19 cellular contexts compared by ENCODE assay signal in the genomic region with DNA sequence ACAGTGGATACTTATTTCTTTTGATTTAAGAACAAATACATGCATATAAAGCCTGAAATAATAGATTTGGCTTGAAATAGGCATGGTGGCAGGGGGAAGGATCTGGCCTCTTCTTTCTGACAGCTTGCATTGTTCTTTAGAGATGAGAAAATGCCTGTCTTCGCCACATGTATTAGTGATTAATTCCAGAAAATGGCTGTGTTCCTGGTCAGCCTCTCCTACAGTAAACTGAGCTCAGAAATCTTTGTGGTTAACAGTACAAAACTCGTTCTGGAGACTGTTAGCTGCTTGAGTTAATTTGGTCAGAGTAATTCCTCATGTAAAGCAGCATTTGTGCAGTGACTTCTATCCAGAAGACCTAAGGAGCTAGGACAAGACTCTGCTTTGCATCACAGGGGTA.
"Had no signal": no experiment of that assay in that cellular context is flagged by ENCODE, and none has a peak within 500 bp of the region (broad histone marks: within the 10 kb centered on the region; RNA-seq: fewer than 3 reads in every experiment).

No MANE protein-coding gene starts in this region.

- H3K27ac ChIP-seq: coronary artery, epithelial cell of prostate, hepatocyte, sigmoid colon, thoracic aorta, upper lobe of left lung had no signal

- H3K9me3 ChIP-seq: sigmoid colon, thoracic aorta, upper lobe of left lung had no signal

- H3K27me3 ChIP-seq: hepatocyte, sigmoid colon, upper lobe of left lung had no signal

- H2AFZ ChIP-seq: hepatocyte had no signal

- H3K36me3 ChIP-seq: sigmoid colon, thoracic aorta, upper lobe of left lung had no signal

- H3K4me3 ChIP-seq: coronary artery, hepatocyte, sigmoid colon, thoracic aorta, upper lobe of left lung had no signal

- H3K4me1 ChIP-seq: sigmoid colon, upper lobe of left lung had no signal

- DNase-seq: activated gamma-delta T cell treated with Interleukin-2 at 50 U/mL for 16 hours; activated T-cell treated with anti-CD3 and anti-CD28 coated beads, Interleukin-2, amount 50 U/mL, for 1 hour; anterior cingulate cortex; cerebellar nuclear complex; foreskin melanocyte; glutamatergic neuron; left ventricle myocardium superior; mammary epithelial cell; nephron progenitor cell; retina; sigmoid colon; stimulated activated CD4-positive, alpha-beta T cell treated with anti-CD3 and anti-CD28 coated beads, Interleukin-4, amount 100 ng/mL, for 24 hours; stimulated activated naive CD4-positive, alpha-beta T cell treated with Interleukin-2 at 50 U/mL for 16 hours; T1000; upper lobe of left lung had no signal

- ATAC-seq: left ventricle myocardium superior had no signal
